ENCODE assay signal across 19 cellular contexts in genomic region chr4:158541506-158541905, GRCh38. TPM values are rescaled to one million over a fixed set of nuclear protein-coding genes. Genes with fewer than 3 reads are reported as not detected.
DNase-seq lines count a peak whose midpoint lies in the region; ATAC-seq and TF ChIP-seq lines count a peak whose summit lies in the region.
"Had no signal": no experiment of that assay in that cellular context is flagged by ENCODE, and none has a peak within 500 bp of the region (broad histone marks: within the 10 kb centered on the region; RNA-seq: fewer than 3 reads in every experiment).

No MANE protein-coding gene starts in this region.

- no peak overlapping the region for H3K4me2 ChIP-seq in mammary epithelial cell (ENCODE audit: insufficient read depth, low read depth, low read length)
- H3K4me2 ChIP-seq: BLaER1 had no signal

- ATAC-seq in foreskin keratinocyte (no peak), GM19351 (IDR thresholded peaks at IDR 0.05; ENCODE audit: unreplicated experiment) (no peak)
- ATAC-seq: HCT116 had no signal

- BruUV-seq in MCF 10A (replicated peaks; lab: Mats Ljungman, UMichigan) (no TSS peak), mammary epithelial cell (replicated peaks; lab: Mats Ljungman, UMichigan) (no TSS peak)

- no peak overlapping the region for H3K4me3 ChIP-seq in breast epithelium
- H3K4me3 ChIP-seq in mammary epithelial cell (replicated peaks in 1 of 3; ENCODE audit: insufficient read depth in 1 of 3, low read depth in 2 of 3, low read length in 3 of 3), result no peak overlapping the region
- H3K4me3 ChIP-seq: BLaER1 had no signal

- H3K9me3 Mint-ChIP-seq in MCF 10A (ENCODE audit: unreplicated experiment), result no peaks in the 10 kb centered on the region
- H3K9me3 Mint-ChIP-seq: HFFc6 had no signal

- H3K36me3 ChIP-seq in breast epithelium (no peaks in the 10 kb centered on the region), mammary epithelial cell (ENCODE audit: insufficient read depth, low read length) (no peaks in the 10 kb centered on the region)
- H3K36me3 ChIP-seq: BLaER1 had no signal

- intact Hi-C loops in MCF 10A (cut with micrococcal nuclease) (no loop called here), breast epithelium (cut with DNase I; ENCODE audit: low total_unique reads) (no loop called here), mammary epithelial cell (cut with micrococcal nuclease) (no loop called here)

- H3K4me1 ChIP-seq in breast epithelium (no peaks in the 10 kb centered on the region), mammary epithelial cell (ENCODE audit: insufficient read depth, low read length) (peaks cover 51% of the 10 kb centered on the region), foreskin keratinocyte (peaks cover 47% of the 10 kb centered on the region)
- H3K4me1 ChIP-seq: BLaER1 had no signal

- no peaks in the 10 kb centered on the region for H3K36me3 Mint-ChIP-seq in MCF 10A (ENCODE audit: insufficient read depth, unreplicated experiment)
- H3K36me3 Mint-ChIP-seq: CD14-positive monocyte; CD4-positive, alpha-beta memory T cell had no signal

- H3K27ac ChIP-seq in breast epithelium, result no peak overlapping the region
- peak overlapping the region; percentile 94 for H3K27ac ChIP-seq in mammary epithelial cell (ENCODE audit: insufficient read depth, low read depth, low read length)
- H3K27ac ChIP-seq in foreskin keratinocyte, result peak overlapping the region; percentile 87
- H3K27ac ChIP-seq in substantia nigra (ENCODE audit: low read depth, low read length, poor library complexity, severe bottlenecking), result no peak overlapping the region
- H3K27ac ChIP-seq: BLaER1 had no signal

- H3K27ac Mint-ChIP-seq in MCF 10A (ENCODE audit: low read depth, unreplicated experiment), result peak overlapping the region; percentile 78
- H3K27ac Mint-ChIP-seq: CD4-positive, alpha-beta memory T cell; HFFc6 had no signal

- no peaks in the 10 kb centered on the region for H3K27me3 Mint-ChIP-seq in MCF 10A (ENCODE audit: insufficient read depth, unreplicated experiment)

- dilution Hi-C loops in mammary epithelial cell (cut with HindIII; ENCODE audit: low sequenced_read_pairs), result no loop called here

- CTCF ChIA-PET in MCF 10A (lab: Yijun Ruan, JAX) (no interaction called here), mammary epithelial cell (lab: Charles Lee; ENCODE audit: low non-redundant PET) (no interaction called here)

- WGBS in mammary epithelial cell (ENCODE audit: low coverage, missing lambda C conversion rate), result 86% methylated on average over 5 of the region's 5 CpGs

- TF ChIP-seq CTCF in MCF 10A (IDR thresholded peaks at IDR 0.05; ENCODE audit: unreplicated experiment), result no peak
- no peak for TF ChIP-seq CTCF in breast epithelium (IDR thresholded peaks at IDR 0.05)
- no peak for TF ChIP-seq CTCF in mammary epithelial cell (conservative IDR thresholded peaks at IDR 0.05 in 1 of 2, IDR thresholded peaks at IDR 0.05 in 1 of 2; ENCODE audit: extremely low read depth in 1 of 2, insufficient read depth in 1 of 2, low read depth in 1 of 2, low read length in 2 of 2)
- no peak for TF ChIP-seq CTCF in foreskin keratinocyte (conservative IDR thresholded peaks at IDR 0.05)

- H3K4me3 Mint-ChIP-seq in MCF 10A (ENCODE audit: unreplicated experiment), result no peak overlapping the region
- H3K4me3 Mint-ChIP-seq: CD14-positive monocyte; CD4-positive, alpha-beta memory T cell; HFFc6 had no signal

- H4K20me1 ChIP-seq in mammary epithelial cell (ENCODE audit: insufficient read depth, low read length), result no peaks in the 10 kb centered on the region
- H4K20me1 ChIP-seq: BLaER1 had no signal

- DNase-seq in MCF 10A (ENCODE audit: unreplicated experiment), result no peak
- no peak for DNase-seq in breast epithelium (ENCODE audit: low spot score in 2 of 2)
- no peak for DNase-seq in mammary epithelial cell
- no peak for DNase-seq in foreskin keratinocyte
- DNase-seq in substantia nigra (lab: John Stamatoyannopoulos, UW), result no peak
- no peak for DNase-seq in KG1 (lab: John Stamatoyannopoulos, UW)
- DNase-seq: 8988T; CD4-positive, alpha-beta memory T cell; DMS153; DMS79; GDM1; GOT3; H7; HFFc6 had no signal

- H3K27me3 ChIP-seq in breast epithelium (no peaks in the 10 kb centered on the region), mammary epithelial cell (ENCODE audit: insufficient read depth, low read length) (no peaks in the 10 kb centered on the region), foreskin keratinocyte (no peaks in the 10 kb centered on the region)
- H3K27me3 ChIP-seq: BLaER1 had no signal

- no peak for TF ChIP-seq POLR2A in breast epithelium (IDR thresholded peaks at IDR 0.05)

- no peaks in the 10 kb centered on the region for H3K9me3 ChIP-seq in breast epithelium
- no peaks in the 10 kb centered on the region for H3K9me3 ChIP-seq in mammary epithelial cell (replicated peaks; ENCODE audit: insufficient read depth, low read length)
- H3K9me3 ChIP-seq: BLaER1 had no signal

- no peaks in the 10 kb centered on the region for H3K79me2 ChIP-seq in mammary epithelial cell (ENCODE audit: insufficient read depth, low read length)

- H3K4me1 Mint-ChIP-seq in MCF 10A (ENCODE audit: insufficient read depth, unreplicated experiment), result peaks cover 50% of the 10 kb centered on the region
- H3K4me1 Mint-ChIP-seq: CD4-positive, alpha-beta memory T cell had no signal

- POLR2A ChIA-PET in MCF 10A (lab: Yijun Ruan, JAX), result interaction anchor here (0.6 to 1.1 kb wide), 3 partner anchors 37 to 95 kb away, joined by 3 to 8 read pairs (median 3); no protein-coding TSS in a partner anchor

- in situ Hi-C loops in mammary epithelial cell (cut with MboI; ENCODE audit: low sequenced_read_pairs in 2 of 2), result no loop called here

- no peak overlapping the region for H3K9ac ChIP-seq in mammary epithelial cell (ENCODE audit: insufficient read depth, low read length)
- H3K9ac ChIP-seq: BLaER1 had no signal

- H2AFZ ChIP-seq in mammary epithelial cell (ENCODE audit: low read depth, low read length), result no peak overlapping the region

RNA-seq across cellular contexts. Expression of gene RXFP1, which starts 19.8 kb away (rescaled TPM):
- total RNA-seq in MCF 10A (2022), result 3.9 and 4.7 TPM in 2 replicates
- under 1 TPM in 1 of 3 donors, not detected in 2; 0.15 TPM for total RNA-seq in breast epithelium
- total RNA-seq in mammary epithelial cell, result not detected
- polyA plus RNA-seq in mammary epithelial cell, result not detected
- not detected for polyA minus RNA-seq in mammary epithelial cell
- total RNA-seq in foreskin keratinocyte, result not detected in 2 replicates
- polyA plus RNA-seq in foreskin keratinocyte, result not detected in 2 replicates
- total RNA-seq: A673; CD4-positive, alpha-beta memory T cell; H7; HFFc6 had no signal
- polyA plus RNA-seq: CD4-positive, alpha-beta memory T cell had no signal

Comparison
In these comparisons a context has a peak if more than half of its experiments do, and no peak if none do; other contexts are left out.
1. H3K27ac ChIP-seq: peak in mammary epithelial cell (single experiment) and foreskin keratinocyte (single experiment); none in breast epithelium (0 of 2) and substantia nigra (single experiment).